In genomic region chr11:1515082-1516060, GRCh38 we compare ENCODE assay signal across 8 cellular contexts. TPM values are rescaled to one million over a fixed set of nuclear protein-coding genes. Genes with fewer than 3 reads are reported as not detected.
A peak's percentile ranks its signal among the peaks of the same experiment; 100 is the strongest.
DNase-seq lines count a peak whose midpoint lies in the region; ATAC-seq and TF ChIP-seq lines count a peak whose summit lies in the region.

No MANE protein-coding gene starts in this region.

- DNase-seq in D341Med (ENCODE audit: low spot score) (peak; percentile 95), glutamatergic neuron (peak; percentile 97), pons (ENCODE audit: low spot score) (peak; percentile 49), tibial nerve (ENCODE audit: low spot score in 2 of 2) (peak; percentile 69 to 78)
- peak; percentile 76 for DNase-seq in activated naive CD4-positive, alpha-beta T cell treated with anti-CD3 and anti-CD28 coated beads, Interleukin-2, amount 50 U/mL, for 16 hours

- TF ChIP-seq CTCF in glutamatergic neuron (IDR thresholded peaks at IDR 0.05; ENCODE audit: partially characterized antibody, unreplicated experiment), result peak; percentile 94
- TF ChIP-seq CTCF in tibial nerve (IDR thresholded peaks at IDR 0.05), result peak; percentile 86 to 97 (median 95)

- TF ChIP-seq EP300 in Ishikawa (IDR thresholded peaks at IDR 0.05; ENCODE audit: borderline replicate concordance), result no peak
- peak in 1 of 2 donors; percentile 50 for TF ChIP-seq EP300 in tibial nerve (IDR thresholded peaks at IDR 0.05)

- peaks cover 11% of the 10 kb centered on the region for H3K9me3 Mint-ChIP-seq in glutamatergic neuron (ENCODE audit: unreplicated experiment)

- TF ChIP-seq RAD21 in Ishikawa (IDR thresholded peaks at IDR 0.05; ENCODE audit: low read depth), result peak; percentile 89

- TF ChIP-seq POLR2A in tibial nerve (IDR thresholded peaks at IDR 0.05), result no peak

- peak overlapping the region in 2 of 4 donors; percentile 27 to 65 for H3K27ac ChIP-seq in tibial nerve

- ATAC-seq in SK-N-SH treated with all-trans-retinoic acid at 6 μM for 48 hours (peak; percentile 97), GM18909 (IDR thresholded peaks at IDR 0.05; ENCODE audit: poor library complexity, unreplicated experiment) (no peak)

- no peak overlapping the region for H3K4me3 Mint-ChIP-seq in glutamatergic neuron (ENCODE audit: unreplicated experiment)

- H3K36me3 ChIP-seq in tibial nerve, result peaks cover 0 to 3% (median 0%) of the 10 kb centered on the region in 3 donors

- H3K27ac Mint-ChIP-seq in glutamatergic neuron (ENCODE audit: unreplicated experiment), result no peak overlapping the region

- H3K36me3 Mint-ChIP-seq in glutamatergic neuron (ENCODE audit: unreplicated experiment), result no peaks in the 10 kb centered on the region

- 39 to 40% methylated on average over 28 to 30 of the region's 36 CpGs for WGBS in tibial nerve, 2 donors

- H3K27me3 Mint-ChIP-seq in glutamatergic neuron (ENCODE audit: unreplicated experiment), result peaks cover 14% of the 10 kb centered on the region

- no peaks in the 10 kb centered on the region for H3K9me3 ChIP-seq in tibial nerve

- H3K4me3 ChIP-seq in tibial nerve, result peak overlapping the region in 1 of 4 donors; percentile 17

- H3K4me1 ChIP-seq in tibial nerve, result peaks cover 0 to 88% (median 27%) of the 10 kb centered on the region in 4 donors

- no peaks in the 10 kb centered on the region for H3K27me3 ChIP-seq in tibial nerve

- peaks cover 54% of the 10 kb centered on the region for H3K4me1 Mint-ChIP-seq in glutamatergic neuron (ENCODE audit: low read depth, unreplicated experiment)

TF ChIP-seq in Ishikawa, 13 proteins besides CTCF, POLR2A, EP300 and RAD21:
- TF ChIP-seq TEAD4 (IDR thresholded peaks at IDR 0.05), result no peak
- TF ChIP-seq EGR1 (IDR thresholded peaks at IDR 0.05), result no peak
- no peak for TF ChIP-seq CEBPB (IDR thresholded peaks at IDR 0.05)
- TF ChIP-seq REST (IDR thresholded peaks at IDR 0.05; ENCODE audit: low read depth), result no peak
- no peak for TF ChIP-seq TCF12 (IDR thresholded peaks at IDR 0.05; ENCODE audit: low read depth)
- TF ChIP-seq MAX (IDR thresholded peaks at IDR 0.05), result no peak
- no peak for TF ChIP-seq NFIC (IDR thresholded peaks at IDR 0.05)
- TF ChIP-seq FOXM1 (IDR thresholded peaks at IDR 0.05; ENCODE audit: borderline replicate concordance, low read depth), result no peak
- no peak for TF ChIP-seq TAF1 (IDR thresholded peaks at IDR 0.05; ENCODE audit: low read depth)
- no peak for TF ChIP-seq ZBTB7A (IDR thresholded peaks at IDR 0.05; ENCODE audit: low read depth)
- no peak for TF ChIP-seq YY1 (IDR thresholded peaks at IDR 0.05; ENCODE audit: low read depth)
- TF ChIP-seq CREB1 (IDR thresholded peaks at IDR 0.05; ENCODE audit: low read depth), result no peak

TF ChIP-seq in SK-N-SH treated with all-trans-retinoic acid at 6 μM for 48 hours, 23 proteins besides CTCF, POLR2A, EP300 and RAD21:
- no peak for TF ChIP-seq CREB5 (CRISPR knock-in tag; IDR thresholded peaks at IDR 0.05; ENCODE audit: low read depth)
- TF ChIP-seq PATZ1 (CRISPR knock-in tag; IDR thresholded peaks at IDR 0.05; ENCODE audit: borderline replicate concordance), result no peak
- TF ChIP-seq SNAI2 (CRISPR knock-in tag; IDR thresholded peaks at IDR 0.05), result no peak
- TF ChIP-seq ARNTL (CRISPR knock-in tag; IDR thresholded peaks at IDR 0.05; ENCODE audit: borderline replicate concordance, low read depth), result no peak
- TF ChIP-seq TCF4 (CRISPR knock-in tag; IDR thresholded peaks at IDR 0.05; ENCODE audit: borderline replicate concordance), result no peak
- TF ChIP-seq TSHZ2 (CRISPR knock-in tag; IDR thresholded peaks at IDR 0.05), result no peak
- no peak for TF ChIP-seq BACH2 (CRISPR knock-in tag; IDR thresholded peaks at IDR 0.05; ENCODE audit: borderline replicate concordance)
- TF ChIP-seq TOX (CRISPR knock-in tag; IDR thresholded peaks at IDR 0.05; ENCODE audit: borderline replicate concordance), result no peak
- no peak for TF ChIP-seq ISL1 (CRISPR knock-in tag; IDR thresholded peaks at IDR 0.05)
- TF ChIP-seq CSRNP3 (CRISPR knock-in tag; IDR thresholded peaks at IDR 0.05), result no peak
- TF ChIP-seq ESRRG (CRISPR knock-in tag; IDR thresholded peaks at IDR 0.05), result no peak
- no peak for TF ChIP-seq ZFP30 (CRISPR knock-in tag; IDR thresholded peaks at IDR 0.05)
- no peak for TF ChIP-seq PPARA (CRISPR knock-in tag; IDR thresholded peaks at IDR 0.05; ENCODE audit: borderline replicate concordance)

RNA-seq across cellular contexts. Expression of gene MOB2, which starts 28.8 kb away (rescaled TPM):
- total RNA-seq in glutamatergic neuron (ENCODE audit: unreplicated experiment), result 29.0 TPM
- total RNA-seq in tibial nerve, result 10 to 100 TPM; 42.3 to 55.1 (median 46.9) TPM

RNA-seq across cellular contexts. Expression of gene DUSP8, which starts 56.7 kb away (rescaled TPM):
- total RNA-seq in glutamatergic neuron (ENCODE audit: unreplicated experiment) (123 TPM), tibial nerve (10 to 100 TPM in 1 of 4 donors, 1 to 10 TPM in 3; 1.9 to 10.8 (median 3.4) TPM)

Comparison
In these comparisons a context has a peak if more than half of its experiments do, and no peak if none do; other contexts are left out.
1. RNA of gene DUSP8, which starts 56.7 kb away (total RNA-seq): 123 TPM in glutamatergic neuron (single experiment); 1.9 to 10.8 TPM in tibial nerve; every median in the first group is over 10 times any median in the second.
2. Peak in every context shown above with its lines, with median percentiles within 50 percentile points of each other: DNase-seq.